ENCODE assay signal across 27 cellular contexts in the genomic region with DNA sequence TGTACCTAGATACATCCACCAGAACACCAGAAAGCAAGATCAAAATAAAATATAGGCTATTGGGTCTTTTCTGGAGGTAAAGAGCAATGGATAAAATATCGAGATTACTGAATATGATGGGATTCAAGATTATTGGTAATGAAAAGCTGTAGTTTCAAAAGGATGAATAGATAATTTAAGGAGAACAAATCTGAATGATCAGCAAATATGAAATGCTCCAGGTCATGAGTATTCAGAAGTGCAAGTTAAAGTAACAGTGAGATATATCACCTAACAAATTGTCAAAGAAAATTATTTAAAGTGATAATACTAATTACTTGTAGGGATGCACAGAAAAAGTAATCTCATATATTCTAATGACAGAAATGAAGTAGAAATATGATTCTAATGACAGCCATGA.
"Had no signal": no experiment of that assay in that cellular context is flagged by ENCODE, and none has a peak within 500 bp of the region (broad histone marks: within the 10 kb centered on the region; RNA-seq: fewer than 3 reads in every experiment).

No MANE protein-coding gene starts in this region.

- H3K27ac ChIP-seq: stomach, suprapubic skin, testis, thoracic aorta, thyroid gland, tibial artery, tibial nerve, transverse colon, upper lobe of left lung, upper lobe of right lung, uterus, vagina had no signal

- FAIRE-seq: urothelium cell line had no signal

- H3K9me3 ChIP-seq: stomach, suprapubic skin, testis, thoracic aorta, thyroid gland, tibial artery, tibial nerve, transverse colon, upper lobe of left lung, upper lobe of right lung, uterus, vagina had no signal

- H3K4me1 ChIP-seq: stomach, suprapubic skin, testis, transverse colon, upper lobe of left lung, upper lobe of right lung, vagina had no signal

- H3K36me3 ChIP-seq: stomach, suprapubic skin, thoracic aorta, thyroid gland, tibial artery, tibial nerve, transverse colon, upper lobe of left lung, upper lobe of right lung, uterus, vagina had no signal

- DNase-seq: stimulated activated CD4-positive, alpha-beta T cell treated with anti-CD3 and anti-CD28 coated beads, Interleukin-2, amount 100 ng/mL, for 48 hours; stimulated activated CD4-positive, alpha-beta T cell treated with anti-CD3 and anti-CD28 coated beads, Interleukin-4, amount 100 ng/mL, for 1 hour; stimulated activated CD4-positive, alpha-beta T cell treated with anti-CD3 and anti-CD28 coated beads, Interleukin-4, amount 100 ng/mL, for 24 hours; stimulated activated CD4-positive, alpha-beta T cell treated with anti-CD3 and anti-CD28 coated beads, Interleukin-4, amount 100 ng/mL, for 4 hours; stimulated activated CD8-positive, alpha-beta memory T cell treated with anti-CD3 and anti-CD28 coated beads, Interleukin-4, amount 100 ng/mL, for 48 hours; stimulated activated naive B cell treated with anti-CD40 and anti-IgM and Interleukin-4, amounts not matched to agents 10 μg/mL and 1 μg/mL and 100 μg/mL, for 72 hours; stimulated activated naive CD4-positive, alpha-beta T cell; stimulated activated naive CD4-positive, alpha-beta T cell treated with Interleukin-2 at 50 U/mL for 16 hours; stimulated activated naive CD8-positive, alpha-beta T cell treated with anti-CD3 and anti-CD28 coated beads, Interleukin-15, amount 100 ng/mL, for 72 hours; stimulated activated naive CD8-positive, alpha-beta T cell treated with anti-CD3 and anti-CD28 coated beads, Interleukin-15, Interleukin-2, amounts not matched to agents 100 U/mL and 50 U/mL, for 24 hours; stomach; substantia nigra; testis; thyroid gland; tibial artery; transverse colon; trophoblast cell; upper lobe of left lung; upper lobe of right lung; uterus had no signal

- ATAC-seq: stimulated activated effector memory CD8-positive, alpha-beta T cell treated with anti-CD3 and anti-CD28 coated beads, Interleukin-12 subunit alpha, Interleukin-12 subunit beta, amount 100 ng/mL, for 72 hours; stimulated activated memory B cell treated with anti-CD40 and anti-IgM and Interleukin-4, amounts not matched to agents 10 μg/mL and 1 μg/mL and 100 μg/mL, for 72 hours; stimulated activated naive B cell treated with anti-CD40 and anti-IgM and Interleukin-4, amounts not matched to agents 10 μg/mL and 1 μg/mL and 100 μg/mL, for 72 hours; stimulated activated naive CD8-positive, alpha-beta T cell treated with anti-CD3 and anti-CD28 coated beads, Interleukin-15, amount 100 ng/mL, for 72 hours; stimulated activated naive CD8-positive, alpha-beta T cell treated with anti-CD3 and anti-CD28 coated beads, Interleukin-15, Interleukin-2, amounts not matched to agents 100 U/mL and 50 U/mL, for 24 hours; upper lobe of right lung had no signal

- H3K4me3 ChIP-seq: stomach, suprapubic skin, testis, thoracic aorta, thyroid gland, tibial artery, tibial nerve, transverse colon, upper lobe of left lung, upper lobe of right lung, uterus, vagina had no signal

- H3K27me3 ChIP-seq: stomach, suprapubic skin, testis, thyroid gland, tibial artery, tibial nerve, transverse colon, upper lobe of left lung, upper lobe of right lung, uterus, vagina had no signal
